9 cellular contexts compared by ENCODE assay signal in the genomic region with DNA sequence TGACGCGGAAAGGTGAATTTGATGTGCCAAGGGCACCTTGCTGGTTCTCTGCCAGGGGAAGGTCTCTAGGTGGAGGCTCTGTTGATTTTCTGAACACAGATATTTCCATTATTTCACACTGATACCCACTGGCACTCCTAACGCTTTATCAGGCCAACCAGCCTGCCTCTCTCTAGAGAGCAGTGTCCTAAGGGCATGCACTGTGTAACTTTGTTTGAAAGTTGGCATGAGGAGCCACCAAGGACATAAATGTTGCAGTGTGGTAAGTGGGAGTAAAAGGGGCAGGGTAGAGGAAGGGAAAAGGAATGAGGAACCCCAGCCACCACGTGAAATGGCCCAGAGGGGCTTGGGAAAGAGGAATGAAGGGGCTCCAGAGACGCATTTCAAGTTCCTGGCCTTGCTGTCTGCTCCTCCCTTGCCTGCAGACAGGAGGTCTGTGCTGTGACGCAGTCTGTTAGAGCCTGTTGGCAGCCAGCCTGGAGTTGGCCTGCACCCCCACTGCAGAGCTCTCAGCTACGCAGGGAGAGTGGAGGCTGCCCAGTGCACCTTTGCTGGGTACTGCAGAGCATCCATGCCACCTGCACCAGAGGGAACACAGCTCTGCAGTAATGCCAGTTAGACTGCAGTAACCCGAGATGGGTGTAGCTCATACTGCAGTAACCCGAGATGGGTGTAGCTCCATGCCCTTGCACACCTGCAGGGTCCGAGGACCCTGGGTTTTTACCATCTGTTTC.
DNase-seq lines count a peak whose midpoint lies in the region; ATAC-seq, FAIRE-seq and TF ChIP-seq lines count a peak whose summit lies in the region.
"Had no signal": no experiment of that assay in that cellular context is flagged by ENCODE, and none has a peak within 500 bp of the region (broad histone marks: within the 10 kb centered on the region; RNA-seq: fewer than 3 reads in every experiment).

No MANE protein-coding gene starts in this region.

- BruUV-seq in OCI-LY7 (replicated peaks; lab: Mats Ljungman, UMichigan): no TSS peak

- no peaks in the 10 kb centered on the region for H3K9me3 ChIP-seq in OCI-LY7 (ENCODE audit: low read length)

- POLR2A ChIA-PET in OCI-LY7 (lab: Charles Lee): no interaction called here

- H3K36me3 ChIP-seq in OCI-LY7 (ENCODE audit: insufficient read depth, low read length): no peaks in the 10 kb centered on the region

- DNase-seq in H4 (ENCODE audit: low spot score) (peak; percentile 46), RPMI8226 (peak; percentile 28), Right ventricle myocardium superior (peak; percentile 81), posterior vena cava (ENCODE audit: low spot score) (peak; percentile 81), H54 (ENCODE audit: insufficient read length, low spot score) (no peak), OCI-LY7 (ENCODE audit: low spot score) (no peak)
- no peak for DNase-seq in activated effector memory CD4-positive, alpha-beta T cell treated with Interleukin-2 at 50 U/mL for 16 hours
- DNase-seq: activated B cell treated with CpG ODN at 0.5 μM for 24 hours had no signal

- H3K9me2 ChIP-seq in OCI-LY7 (ENCODE audit: insufficient read depth, low read length): no peaks in the 10 kb centered on the region

- H4K20me1 ChIP-seq in OCI-LY7 (ENCODE audit: insufficient read depth, low read length): no peaks in the 10 kb centered on the region

- CTCF ChIA-PET in OCI-LY7 (lab: Charles Lee; ENCODE audit: unreplicated experiment): no interaction called here

- H3K79me2 ChIP-seq in OCI-LY7 (ENCODE audit: insufficient read depth, low read depth, low read length): no peaks in the 10 kb centered on the region

- no peak for FAIRE-seq in H54 (lab: Jason Lieb, UNC)

- H2AFZ ChIP-seq in OCI-LY7 (ENCODE audit: low read length): no peak overlapping the region

- no peak for TF ChIP-seq POLR2A in H54 (IDR thresholded peaks at IDR 0.05; ENCODE audit: low read depth, low read length)

- no peak overlapping the region for H3K4me2 ChIP-seq in OCI-LY7 (ENCODE audit: low read length)

- no peak for TF ChIP-seq CTCF in OCI-LY7 (conservative IDR thresholded peaks at IDR 0.05; ENCODE audit: low read length)

- intact Hi-C loops in Right ventricle myocardium superior (cut with DNase I): no loop called here
- intact Hi-C loops in posterior vena cava (cut with DNase I): no loop called here
- intact Hi-C loops in OCI-LY7 (cut with micrococcal nuclease; ENCODE audit: unreplicated experiment): no loop called here

- ATAC-seq in Right ventricle myocardium superior (ENCODE audit: poor library complexity) (peak; percentile 97), HG02610 (IDR thresholded peaks at IDR 0.05; ENCODE audit: unreplicated experiment) (no peak)

- no peak overlapping the region for H3K4me3 ChIP-seq in OCI-LY7 (ENCODE audit: low read depth, low read length, poor library complexity, severe bottlenecking)

- H3K27ac ChIP-seq in OCI-LY7 (ENCODE audit: low read depth, low read length, poor library complexity, severe bottlenecking): no peak overlapping the region

- no peaks in the 10 kb centered on the region for H3K4me1 ChIP-seq in OCI-LY7 (ENCODE audit: insufficient read depth, low read length, poor library complexity, severe bottlenecking)

Comparison
In these comparisons a context has a peak if more than half of its experiments do, and no peak if none do; other contexts are left out.
1. DNase-seq: peak in H4 (single experiment), RPMI8226 (single experiment), Right ventricle myocardium superior (single experiment) and posterior vena cava (single experiment); none in H54 (single experiment), activated effector memory CD4-positive, alpha-beta T cell treated with Interleukin-2 at 50 U/mL for 16 hours (single experiment) and OCI-LY7 (single experiment).